Comparison of ENCODE assay signal across 15 cellular contexts in genomic region chr12:92473564-92473963, GRCh38.
"Had no signal": no experiment of that assay in that cellular context is flagged by ENCODE, and none has a peak within 500 bp of the region (broad histone marks: within the 10 kb centered on the region; RNA-seq: fewer than 3 reads in every experiment).

No MANE protein-coding gene starts in this region.

- H3K36me3 ChIP-seq: esophagus squamous epithelium, heart right ventricle, pancreas, right lobe of liver, stomach, WERI-Rb-1 had no signal

- DNase-seq: activated CD4-positive, alpha-beta T cell treated with anti-CD3 and anti-CD28 coated beads, Interleukin-2, amount 50 U/mL, for 48 hours; dermis blood vessel endothelial cell; effector memory CD4-positive, alpha-beta T cell; esophagus squamous epithelium; heart right ventricle; immature natural killer cell; mesendoderm; pancreas; right lobe of liver; small intestine; stimulated activated CD4-positive, alpha-beta T cell treated with anti-CD3 and anti-CD28 coated beads, Interleukin-15, amount 100 ng/mL, for 24 hours; stimulated activated CD4-positive, alpha-beta T cell treated with anti-CD3 and anti-CD28 coated beads, Interleukin-2, amount 100 ng/mL, for 48 hours; stomach; trophoblast cell; WERI-Rb-1 had no signal

- H3K9me3 ChIP-seq: esophagus squamous epithelium, heart right ventricle, pancreas, right lobe of liver, stomach had no signal

- H3K4me3 ChIP-seq: esophagus squamous epithelium, heart right ventricle, pancreas, right lobe of liver, stomach had no signal

- H3K27me3 ChIP-seq: esophagus squamous epithelium, heart right ventricle, pancreas, right lobe of liver, stomach had no signal

- H3K4me1 ChIP-seq: esophagus squamous epithelium, right lobe of liver, stomach had no signal

- FAIRE-seq: pancreas, small intestine had no signal

- H3K27ac ChIP-seq: esophagus squamous epithelium, heart right ventricle, pancreas, right lobe of liver, stomach, WERI-Rb-1 had no signal

- ATAC-seq: heart right ventricle, pancreas, right lobe of liver had no signal
